Comparison of ENCODE assay signal across 8 cellular contexts in the genomic region with DNA sequence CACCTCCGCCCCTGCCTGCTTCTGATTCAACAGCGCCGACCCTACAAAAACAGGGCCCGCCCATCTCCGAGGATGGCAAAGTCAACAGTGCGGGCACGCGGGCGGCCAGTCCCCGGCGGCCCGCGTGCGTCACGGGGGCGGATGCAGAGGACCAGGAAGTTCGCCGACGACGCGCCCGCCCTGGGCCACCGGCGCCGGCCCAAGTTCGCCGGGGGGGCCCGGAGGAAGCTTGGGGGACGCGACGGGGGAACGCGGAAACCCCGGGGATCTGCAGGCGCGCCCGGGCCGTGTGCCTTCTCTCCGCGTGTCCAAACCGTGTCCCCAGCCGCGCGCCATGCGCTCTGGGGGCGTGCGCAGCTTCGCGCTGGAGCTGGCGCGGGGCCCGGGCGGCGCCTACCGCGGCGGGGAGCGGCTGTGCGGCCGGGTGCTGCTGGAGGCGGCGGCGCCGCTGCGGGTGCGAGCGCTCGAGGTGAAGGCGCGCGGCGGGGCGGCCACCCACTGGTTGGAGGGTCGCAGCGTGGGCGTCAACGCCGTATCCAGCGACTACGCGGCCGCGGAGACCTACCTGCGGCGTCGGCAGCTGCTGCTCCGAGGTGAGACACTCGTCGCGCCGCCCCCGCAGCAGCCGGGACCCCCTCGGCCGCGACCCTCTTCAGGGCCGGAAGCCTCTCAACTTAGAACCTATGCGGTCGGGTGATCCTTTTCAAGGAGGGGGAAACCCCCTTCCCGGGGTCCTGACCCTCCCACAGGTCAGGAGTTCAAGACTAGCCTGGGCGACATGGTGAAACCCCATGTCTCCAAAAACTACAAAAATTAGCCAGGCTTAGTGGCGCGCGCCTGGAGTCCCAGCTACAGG. TPM values are rescaled to one million over a fixed set of nuclear protein-coding genes. Genes with fewer than 3 reads are reported as not detected.
DNase-seq lines count a peak whose midpoint lies in the region; ATAC-seq and TF ChIP-seq lines count a peak whose summit lies in the region.

No MANE protein-coding gene starts in this region.

- H3K79me2 ChIP-seq in OCI-LY7 (ENCODE audit: insufficient read depth, low read depth, low read length): peaks cover 10% of the 10 kb centered on the region; the same call in 1 of the 2 replicates

- POLR2A ChIA-PET in AG04450 (lab: Yijun Ruan, JAX) (interaction anchor here (0.7 to 1.0 kb wide), 2 partner anchors 49 to 63 kb away, joined by 4 to 7 read pairs; no protein-coding TSS in a partner anchor), OCI-LY7 (lab: Charles Lee) (interaction anchor here (0.5 to 1.1 kb wide), 3 partner anchors 58 to 86 kb away, joined by 3 read pairs; a partner anchor contains a TSS)

- H3K27ac ChIP-seq in AG04450 (ENCODE audit: low read depth, low read length) (no peak overlapping the region), OCI-LY7 (ENCODE audit: low read depth, low read length, poor library complexity, severe bottlenecking) (peak overlapping the region; percentile 48)

- no peak for TF ChIP-seq CTCF in AG04450 (IDR thresholded peaks at IDR 0.05; ENCODE audit: low read depth, low read length)
- TF ChIP-seq CTCF in OCI-LY7 (conservative IDR thresholded peaks at IDR 0.05; ENCODE audit: low read length): no peak

- peaks cover 38% of the 10 kb centered on the region for H3K4me1 ChIP-seq in OCI-LY7 (ENCODE audit: insufficient read depth, low read length, poor library complexity, severe bottlenecking)
- peaks cover 31% of the 10 kb centered on the region for H3K4me1 ChIP-seq in mucosa of stomach (ENCODE audit: control insufficient read depth, insufficient read depth, low read length)

- no peak for DNase-seq in AG04450 (ENCODE audit: low read depth, low spot score)
- peak; percentile 89 for DNase-seq in OCI-LY7 (ENCODE audit: low spot score)
- DNase-seq in activated T-cell treated with anti-CD3 and anti-CD28 coated beads for 48 hours (ENCODE audit: low read depth): peak; percentile 90
- peak; percentile 95 to 97 for DNase-seq in erythroblast (lab: John Stamatoyannopoulos, UW)
- DNase-seq in stimulated activated CD8-positive, alpha-beta memory T cell treated with anti-CD3 and anti-CD28 coated beads, Interleukin-7, amount 100 ng/mL, for 4 hours (ENCODE audit: low read depth in 2 of 2): peak; percentile 86 to 94

- H3K4me3 ChIP-seq in AG04450 (ENCODE audit: low read depth, low read length): peak overlapping the region; percentile 66
- H3K4me3 ChIP-seq in OCI-LY7 (ENCODE audit: low read depth, low read length, poor library complexity, severe bottlenecking): peak overlapping the region; percentile 77
- H3K4me3 ChIP-seq in mucosa of stomach (ENCODE audit: low read length): peak overlapping the region; percentile 10

- CTCF ChIA-PET in AG04450 (lab: Charles Lee): interaction anchor here (1.0 to 11.0 kb wide), 2 partner anchors 56 to 63 kb away, joined by 9 to 246 read pairs; no protein-coding TSS in a partner anchor
- CTCF ChIA-PET in OCI-LY7 (lab: Charles Lee; ENCODE audit: unreplicated experiment): interaction anchor here (0.6 kb wide), 2 partner anchors 23 to 27 kb away, joined by 3 read pairs; no protein-coding TSS in a partner anchor

- no TSS peak for BruUV-seq in OCI-LY7 (replicated peaks; lab: Mats Ljungman, UMichigan)

- ATAC-seq in GM18867 (IDR thresholded peaks at IDR 0.05; ENCODE audit: unreplicated experiment) (peak; percentile 67), HG03460 (IDR thresholded peaks at IDR 0.05; ENCODE audit: unreplicated experiment) (peak; percentile 63)

- H2AFZ ChIP-seq in OCI-LY7 (ENCODE audit: low read length): peak overlapping the region; percentile 26; the same call in 1 of the 2 replicates

- H3K36me3 ChIP-seq in OCI-LY7 (ENCODE audit: insufficient read depth, low read length) (no peaks in the 10 kb centered on the region; the same call in 1 of the 2 replicates), mucosa of stomach (ENCODE audit: control insufficient read depth, insufficient read depth, low read length) (no peaks in the 10 kb centered on the region)

- H3K9me3 ChIP-seq in AG04450 (ENCODE audit: control insufficient read depth, insufficient read depth, low read length) (no peaks in the 10 kb centered on the region; the same call in 1 of the 2 replicates), OCI-LY7 (ENCODE audit: low read length) (no peaks in the 10 kb centered on the region), mucosa of stomach (ENCODE audit: control insufficient read depth, low read length) (no peaks in the 10 kb centered on the region)

- H3K9me2 ChIP-seq in OCI-LY7 (ENCODE audit: insufficient read depth, low read length): no peaks in the 10 kb centered on the region

- intact Hi-C loops in OCI-LY7 (cut with micrococcal nuclease; ENCODE audit: unreplicated experiment): no loop called here

- peak overlapping the region; percentile 76 for H3K9ac ChIP-seq in mucosa of stomach (ENCODE audit: low read length)

- H3K27me3 ChIP-seq in AG04450 (ENCODE audit: control insufficient read depth, insufficient read depth, low read length) (no peaks in the 10 kb centered on the region), mucosa of stomach (ENCODE audit: control insufficient read depth, insufficient read depth, low read length) (no peaks in the 10 kb centered on the region)

- peak; percentile 88 for TF ChIP-seq POLR2A in erythroblast (IDR thresholded peaks at IDR 0.05; ENCODE audit: low read length)

- H3K4me2 ChIP-seq in OCI-LY7 (ENCODE audit: low read length): peak overlapping the region; percentile 93

- H4K20me1 ChIP-seq in OCI-LY7 (ENCODE audit: insufficient read depth, low read length): no peaks in the 10 kb centered on the region

RNA-seq across cellular contexts. Expression of a gene that starts 6.8 kb away (rescaled TPM):
- 2.3 TPM in 2 replicates for polyA plus RNA-seq in AG04450 (2011; rRNA removed)
- 1.00 and 2.2 TPM in 2 replicates for polyA minus RNA-seq in AG04450 (2011; rRNA and poly(A)+ RNA removed)
- total RNA-seq in OCI-LY7 (2014; rRNA removed; shearing (Covaris generic)): 27.3 and 30.7 TPM in 2 replicates
- total RNA-seq in OCI-LY7 (2022): 30.6 and 30.7 TPM in 2 replicates

RNA-seq across cellular contexts. Expression of a gene that starts 34.3 kb away (rescaled TPM):
- 0.05 and 0.07 TPM in 2 replicates for polyA plus RNA-seq in AG04450 (2011; rRNA removed)
- not detected in 2 replicates for polyA minus RNA-seq in AG04450 (2011; rRNA and poly(A)+ RNA removed)
- 0.51 and 1.1 TPM in 2 replicates for total RNA-seq in OCI-LY7 (2014; rRNA removed; shearing (Covaris generic))
- 0.57 and 0.61 TPM in 2 replicates for total RNA-seq in OCI-LY7 (2022)

Comparison
In these comparisons a context has a peak if more than half of its experiments do, and no peak if none do; other contexts are left out.
1. H3K4me3 ChIP-seq: peak in every context shown above with its lines; median percentile 77 in OCI-LY7; 66 in AG04450; 10 in mucosa of stomach.